In genomic region chr18:73099759-73100158, GRCh38 we compare ENCODE assay signal across 16 cellular contexts.
"Had no signal": no experiment of that assay in that cellular context is flagged by ENCODE, and none has a peak within 500 bp of the region (broad histone marks: within the 10 kb centered on the region; RNA-seq: fewer than 3 reads in every experiment).

No MANE protein-coding gene starts in this region.

- H3K9me3 Mint-ChIP-seq: activated naive CD4-positive, alpha-beta T cell treated with anti-CD3 and anti-CD28 coated beads, Interleukin-2, amount 50 U/mL, for 24 hours had no signal

- H3K27me3 Mint-ChIP-seq: activated CD4-positive, alpha-beta T cell treated with anti-CD3 and anti-CD28 coated beads for 36 hours; activated CD8-positive, alpha-beta T cell treated with anti-CD3 and anti-CD28 coated beads for 36 hours; activated naive CD4-positive, alpha-beta T cell treated with anti-CD3 and anti-CD28 coated beads, Interleukin-2, amount 50 U/mL, for 24 hours; naive B cell had no signal

- H3K4me3 ChIP-seq: adrenal gland, cardiac muscle cell, esophagus muscularis mucosa, left lung, ovary, stomach, testis, upper lobe of left lung had no signal

- H3K4me1 ChIP-seq: adrenal gland, esophagus muscularis mucosa, left lung, stomach, testis, upper lobe of left lung had no signal

- H3K27ac Mint-ChIP-seq: activated CD4-positive, alpha-beta T cell treated with anti-CD3 and anti-CD28 coated beads for 36 hours; activated CD8-positive, alpha-beta T cell treated with anti-CD3 and anti-CD28 coated beads for 36 hours; activated naive CD4-positive, alpha-beta T cell treated with anti-CD3 and anti-CD28 coated beads, Interleukin-2, amount 50 U/mL, for 24 hours; naive B cell had no signal

- H3K27me3 ChIP-seq: adrenal gland, cardiac muscle cell, esophagus muscularis mucosa, left lung, ovary, stomach, testis, upper lobe of left lung had no signal

- H3K9me3 ChIP-seq: adrenal gland, esophagus muscularis mucosa, ovary, testis, upper lobe of left lung had no signal

- H3K4me1 Mint-ChIP-seq: activated CD4-positive, alpha-beta T cell treated with anti-CD3 and anti-CD28 coated beads for 36 hours; activated naive CD4-positive, alpha-beta T cell treated with anti-CD3 and anti-CD28 coated beads, Interleukin-2, amount 50 U/mL, for 24 hours had no signal

- H3K4me3 Mint-ChIP-seq: activated CD4-positive, alpha-beta T cell treated with anti-CD3 and anti-CD28 coated beads for 36 hours; activated CD8-positive, alpha-beta T cell treated with anti-CD3 and anti-CD28 coated beads for 36 hours; activated naive CD4-positive, alpha-beta T cell treated with anti-CD3 and anti-CD28 coated beads, Interleukin-2, amount 50 U/mL, for 24 hours had no signal

- H3K36me3 Mint-ChIP-seq: activated naive CD4-positive, alpha-beta T cell treated with anti-CD3 and anti-CD28 coated beads, Interleukin-2, amount 50 U/mL, for 24 hours had no signal

- H3K27ac ChIP-seq: adrenal gland, cardiac muscle cell, esophagus muscularis mucosa, left lung, ovary, stomach, testis, upper lobe of left lung had no signal

- DNase-seq: activated CD4-positive, alpha-beta T cell treated with anti-CD3 and anti-CD28 coated beads for 36 hours; activated CD8-positive, alpha-beta T cell treated with anti-CD3 and anti-CD28 coated beads for 36 hours; activated effector memory CD4-positive, alpha-beta T cell treated with anti-CD3 and anti-CD28 coated beads, Interleukin-2, amount 50 U/mL, for 16 hours; activated T-cell treated with anti-CD3 and anti-CD28 coated beads, Interleukin-2, amount 50 U/mL, for 48 hours; adrenal gland; hippocampal formation; left lung; naive B cell; ovary; stimulated activated CD4-positive, alpha-beta T cell treated with anti-CD3 and anti-CD28 coated beads, Interleukin-2, amount 100 ng/mL, for 24 hours; stomach; testis; upper lobe of left lung had no signal

- H3K36me3 ChIP-seq: adrenal gland, cardiac muscle cell, esophagus muscularis mucosa, left lung, ovary, stomach, upper lobe of left lung had no signal
